19 cellular contexts compared by ENCODE assay signal in the genomic region with DNA sequence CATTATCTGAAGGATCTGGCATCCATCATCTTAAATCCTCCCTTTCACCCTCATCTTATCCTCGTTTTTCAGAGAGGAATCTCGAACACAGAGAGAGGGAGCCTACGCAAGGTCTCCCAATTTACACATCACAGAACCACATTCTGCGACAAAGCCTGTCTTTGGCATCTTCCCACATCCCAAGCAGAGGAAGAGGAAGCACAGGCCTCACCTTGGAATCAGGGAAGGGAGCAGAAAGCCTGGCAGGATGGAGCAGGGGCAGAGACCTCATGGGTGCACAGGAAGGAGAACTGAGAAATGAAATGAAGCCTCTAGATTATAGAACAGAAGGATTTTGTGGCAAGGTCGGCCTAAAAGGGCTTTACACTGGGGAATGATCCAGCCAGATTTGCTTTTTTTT.
"Had no signal": no experiment of that assay in that cellular context is flagged by ENCODE, and none has a peak within 500 bp of the region (broad histone marks: within the 10 kb centered on the region; RNA-seq: fewer than 3 reads in every experiment).

No MANE protein-coding gene starts in this region.

- DNase-seq: activated CD4-positive, alpha-beta memory T cell treated with anti-CD3 and anti-CD28 coated beads, Interleukin-2, amount 10 ng/mL, durations not matched to agents 7 days and 5 days; activated CD4-positive, CD25-positive, alpha-beta regulatory T cell; activated CD8-positive, alpha-beta memory T cell treated with anti-CD3 and anti-CD28 coated beads, Interleukin-2, amount 50 U/mL, for 4 hours; activated gamma-delta T cell; activated T-cell treated with anti-CD3 and anti-CD28 coated beads, Interleukin-2, amount 50 U/mL, for 48 hours; amygdala; effector memory CD4-positive, alpha-beta T cell; foreskin keratinocyte; immature natural killer cell; mesendoderm; stimulated activated CD4-positive, alpha-beta T cell treated with anti-CD3 and anti-CD28 coated beads, Interleukin-4, amount 100 ng/mL, for 1 hour; stomach had no signal

- H3K9me3 Mint-ChIP-seq: activated CD4-positive, alpha-beta memory T cell treated with anti-CD3 and anti-CD28 coated beads, Interleukin-2, amount 10 ng/mL, durations not matched to agents 7 days and 5 days; activated naive CD4-positive, alpha-beta T cell treated with anti-CD3 and anti-CD28 coated beads, Interleukin-2, amount 50 U/mL, for 72 hours; brain; dendritic cell treated with granulocyte-macrophage colony-stimulating factor and Interleukin-4, amounts not matched to agents 40 ng/mL and 50 ng/mL, for 4 days; natural killer cell treated with Interleukin-12 subunit alpha and Interleukin-12 subunit beta and Interleukin-15 and Interleukin-18, amount 100 ng/mL, for 72 hours; T-helper 2 cell treated with Interferon-gamma antibody and Interleukin-4, amounts not matched to agents 5 μg/mL and 100 μg/mL, for 36 hours had no signal

- H3K4me3 Mint-ChIP-seq: activated CD4-positive, alpha-beta memory T cell treated with anti-CD3 and anti-CD28 coated beads, Interleukin-2, amount 10 ng/mL, durations not matched to agents 7 days and 5 days; dendritic cell treated with granulocyte-macrophage colony-stimulating factor and Interleukin-4, amounts not matched to agents 40 ng/mL and 50 ng/mL, for 4 days; immature natural killer cell; natural killer cell treated with Interleukin-12 subunit alpha and Interleukin-12 subunit beta and Interleukin-15 and Interleukin-18, amount 100 ng/mL, for 72 hours; T-helper 2 cell treated with Interferon-gamma antibody and Interleukin-4, amounts not matched to agents 5 μg/mL and 100 μg/mL, for 36 hours had no signal

- ATAC-seq: activated naive CD4-positive, alpha-beta T cell treated with anti-CD3 and anti-CD28 coated beads, Interleukin-2, amount 50 U/mL, for 72 hours; foreskin keratinocyte; natural killer cell treated with Interleukin-12 subunit alpha and Interleukin-12 subunit beta and Interleukin-15 and Interleukin-18, amount 100 ng/mL, for 72 hours had no signal

- H3K9me3 ChIP-seq: right atrium auricular region, stomach, thoracic aorta had no signal

- H3K36me3 Mint-ChIP-seq: activated naive CD4-positive, alpha-beta T cell treated with anti-CD3 and anti-CD28 coated beads, Interleukin-2, amount 50 U/mL, for 72 hours; natural killer cell treated with Interleukin-12 subunit alpha and Interleukin-12 subunit beta and Interleukin-15 and Interleukin-18, amount 100 ng/mL, for 72 hours had no signal

- H3K27ac Mint-ChIP-seq: activated CD4-positive, alpha-beta memory T cell treated with anti-CD3 and anti-CD28 coated beads, Interleukin-2, amount 10 ng/mL, durations not matched to agents 7 days and 5 days; activated naive CD4-positive, alpha-beta T cell treated with anti-CD3 and anti-CD28 coated beads, Interleukin-2, amount 50 U/mL, for 72 hours; dendritic cell treated with granulocyte-macrophage colony-stimulating factor and Interleukin-4, amounts not matched to agents 40 ng/mL and 50 ng/mL, for 4 days; T-helper 2 cell treated with Interferon-gamma antibody and Interleukin-4, amounts not matched to agents 5 μg/mL and 100 μg/mL, for 36 hours had no signal

- H3K27ac ChIP-seq: foreskin keratinocyte, right atrium auricular region, stomach had no signal

- H3K27me3 Mint-ChIP-seq: activated CD4-positive, alpha-beta memory T cell treated with anti-CD3 and anti-CD28 coated beads, Interleukin-2, amount 10 ng/mL, durations not matched to agents 7 days and 5 days; dendritic cell treated with granulocyte-macrophage colony-stimulating factor and Interleukin-4, amounts not matched to agents 40 ng/mL and 50 ng/mL, for 4 days; natural killer cell treated with Interleukin-12 subunit alpha and Interleukin-12 subunit beta and Interleukin-15 and Interleukin-18, amount 100 ng/mL, for 72 hours had no signal

- H3K4me3 ChIP-seq: right atrium auricular region, stomach, thoracic aorta had no signal
